29 cellular contexts compared by ENCODE assay signal in genomic region chr22:23575601-23576000, GRCh38. TPM values are rescaled to one million over a fixed set of nuclear protein-coding genes. Genes with fewer than 3 reads are reported as not detected.
"Had no signal": no experiment of that assay in that cellular context is flagged by ENCODE, and none has a peak within 500 bp of the region (broad histone marks: within the 10 kb centered on the region; RNA-seq: fewer than 3 reads in every experiment).

No MANE protein-coding gene starts in this region.

- ATAC-seq: activated CD8-positive, alpha-beta T cell treated with anti-CD3 and anti-CD28 coated beads for 36 hours; activated T-cell treated with anti-CD3 and anti-CD28 coated beads, Interleukin-2, amount 50 U/mL, for 4 hours; left ventricle myocardium superior; pancreas; psoas muscle; stimulated activated naive B cell treated with anti-CD40 and anti-IgM and Interleukin-4, amounts not matched to agents 10 μg/mL and 1 μg/mL and 100 μg/mL, for 72 hours had no signal

- H3K9me3 Mint-ChIP-seq: activated CD4-positive, alpha-beta T cell treated with anti-CD3 and anti-CD28 coated beads, Interleukin-2, amount 10 ng/mL, durations not matched to agents 24 days and 14 days; activated CD8-positive, alpha-beta T cell treated with anti-CD3 and anti-CD28 coated beads for 36 hours; activated T-helper 2 cell treated with anti-CD3 and anti-CD28 coated beads, Interferon-gamma antibody, Interleukin-2, Interleukin-4, amounts not matched to agents 10 μg/mL and 5 μg/mL and 100 μg/mL, durations not matched to agents 14 hours and 24 hours and 36 hours; dendritic cell treated with granulocyte-macrophage colony-stimulating factor and Interleukin-4, amounts not matched to agents 40 ng/mL and 50 ng/mL, for 4 days had no signal

- H3K27me3 ChIP-seq: brain microvascular endothelial cell, foreskin keratinocyte, pancreas, sigmoid colon, thyroid gland, upper lobe of left lung had no signal

- H3K4me3 ChIP-seq: esophagus muscularis mucosa, pancreas, psoas muscle, sigmoid colon, stomach, thyroid gland, upper lobe of left lung had no signal

- H3K4me1 ChIP-seq: esophagus muscularis mucosa, foreskin keratinocyte, pancreas, psoas muscle, sigmoid colon, stomach, thyroid gland, upper lobe of left lung had no signal

- H3K36me3 Mint-ChIP-seq: activated naive CD8-positive, alpha-beta T cell; stimulated activated naive B cell treated with anti-CD40 and anti-IgM and Interleukin-4, amounts not matched to agents 10 μg/mL and 1 μg/mL and 100 μg/mL, for 72 hours had no signal

- H3K27ac ChIP-seq: brain microvascular endothelial cell, esophagus muscularis mucosa, foreskin keratinocyte, pancreas, psoas muscle, sigmoid colon, stomach, thyroid gland, upper lobe of left lung had no signal

- H3K27ac Mint-ChIP-seq: activated CD4-positive, alpha-beta T cell treated with anti-CD3 and anti-CD28 coated beads, Interleukin-2, amount 10 ng/mL, durations not matched to agents 24 days and 14 days; activated CD8-positive, alpha-beta T cell treated with anti-CD3 and anti-CD28 coated beads for 36 hours; activated naive CD8-positive, alpha-beta T cell; activated T-helper 2 cell treated with anti-CD3 and anti-CD28 coated beads, Interferon-gamma antibody, Interleukin-2, Interleukin-4, amounts not matched to agents 10 μg/mL and 5 μg/mL and 100 μg/mL, durations not matched to agents 14 hours and 24 hours and 36 hours; dendritic cell treated with granulocyte-macrophage colony-stimulating factor and Interleukin-4, amounts not matched to agents 40 ng/mL and 50 ng/mL, for 4 days; stimulated activated naive B cell treated with anti-CD40 and anti-IgM and Interleukin-4, amounts not matched to agents 10 μg/mL and 1 μg/mL and 100 μg/mL, for 72 hours had no signal

- H3K36me3 ChIP-seq: brain microvascular endothelial cell, esophagus muscularis mucosa, pancreas, sigmoid colon, stomach, thyroid gland, upper lobe of left lung had no signal

- H3K9me3 ChIP-seq: esophagus muscularis mucosa, pancreas, psoas muscle, sigmoid colon, stomach, thyroid gland, upper lobe of left lung had no signal

- DNase-seq: activated CD4-positive, alpha-beta T cell treated with anti-CD3 and anti-CD28 coated beads, Interleukin-2, amount 10 ng/mL, durations not matched to agents 24 days and 14 days; activated CD4-positive, CD25-positive, alpha-beta regulatory T cell treated with anti-CD3 and anti-CD28 coated beads, Interleukin-2, amount 50 U/mL, for 72 hours; activated CD8-positive, alpha-beta T cell treated with anti-CD3 and anti-CD28 coated beads for 36 hours; activated naive CD4-positive, alpha-beta T cell treated with Interleukin-2 at 50 U/mL for 16 hours; activated T-cell treated with anti-CD3 and anti-CD28 coated beads, Interleukin-2, amount 50 U/mL, for 4 hours; brain microvascular endothelial cell; caudate nucleus; effector CD4-positive, alpha-beta T cell; foreskin keratinocyte; left ventricle myocardium superior; nucleus accumbens; sigmoid colon; small intestine; stimulated activated CD4-positive, alpha-beta T cell treated with anti-CD3 and anti-CD28 coated beads, Interleukin-1b, Interleukin-23, amount 100 ng/mL, for 48 hours; stimulated activated naive B cell treated with anti-CD40 and anti-IgM and Interleukin-4, amounts not matched to agents 10 μg/mL and 1 μg/mL and 100 μg/mL, for 72 hours; stomach; T-helper 2 cell; thyroid gland had no signal

- H3K4me1 Mint-ChIP-seq: nephron had no signal

- H3K4me3 Mint-ChIP-seq: activated CD4-positive, alpha-beta T cell treated with anti-CD3 and anti-CD28 coated beads, Interleukin-2, amount 10 ng/mL, durations not matched to agents 24 days and 14 days; activated CD8-positive, alpha-beta T cell treated with anti-CD3 and anti-CD28 coated beads for 36 hours; activated naive CD8-positive, alpha-beta T cell; activated T-cell treated with anti-CD3 and anti-CD28 coated beads, Interleukin-2, amount 50 U/mL, for 4 hours; dendritic cell treated with granulocyte-macrophage colony-stimulating factor and Interleukin-4, amounts not matched to agents 40 ng/mL and 50 ng/mL, for 4 days; nephron; stimulated activated naive B cell treated with anti-CD40 and anti-IgM and Interleukin-4, amounts not matched to agents 10 μg/mL and 1 μg/mL and 100 μg/mL, for 72 hours had no signal

RNA-seq across cellular contexts. Expression of gene IGLL1, which starts 4.5 kb away (rescaled TPM):
- total RNA-seq: activated CD4-positive, alpha-beta T cell treated with anti-CD3 and anti-CD28 coated beads, Interleukin-2, amount 10 ng/mL, durations not matched to agents 24 days and 14 days; activated CD8-positive, alpha-beta T cell treated with anti-CD3 and anti-CD28 coated beads for 36 hours; activated T-cell treated with anti-CD3 and anti-CD28 coated beads, Interleukin-2, amount 50 U/mL, for 4 hours; astrocyte; esophagus muscularis mucosa; foreskin keratinocyte; left ventricle myocardium superior; lung microvascular endothelial cell; mucosa of gallbladder; pancreas; psoas muscle; sigmoid colon; thyroid gland; upper lobe of left lung had no signal
- polyA plus RNA-seq: foreskin keratinocyte, psoas muscle, sigmoid colon, small intestine, stomach had no signal

RNA-seq across cellular contexts. Expression of gene DRICH1, which starts 56.5 kb away (rescaled TPM):
- total RNA-seq: astrocyte, left ventricle myocardium superior, lung microvascular endothelial cell had no signal
